Comparison of ENCODE assay signal across 15 cellular contexts in genomic region chr2:71327916-71328315, GRCh38. TPM values are rescaled to one million over a fixed set of nuclear protein-coding genes. Genes with fewer than 3 reads are reported as not detected.
DNase-seq lines count a peak whose midpoint lies in the region; ATAC-seq, FAIRE-seq and TF ChIP-seq lines count a peak whose summit lies in the region.
"Had no signal": no experiment of that assay in that cellular context is flagged by ENCODE, and none has a peak within 500 bp of the region (broad histone marks: within the 10 kb centered on the region; RNA-seq: fewer than 3 reads in every experiment).

No MANE protein-coding gene starts in this region.

- H2AFZ ChIP-seq in HepG2 (ENCODE audit: low read length), result no peak overlapping the region
- H2AFZ ChIP-seq in K562 (ENCODE audit: low read depth, low read length), result peak overlapping the region; percentile 70

- no peak for TF ChIP-seq RAD21 in HepG2 (CRISPR knock-in tag; IDR thresholded peaks at IDR 0.05)
- no peak for TF ChIP-seq RAD21 in K562 (CRISPR knock-in tag; conservative IDR thresholded peaks at IDR 0.05 in 1 of 2, IDR thresholded peaks at IDR 0.05 in 1 of 2)

- POLR2A ChIA-PET in HepG2 (lab: Yijun Ruan, JAX) (no interaction called here), K562 (lab: Yijun Ruan, JAX) (no interaction called here)

- intact Hi-C loops in HepG2 (cut with micrococcal nuclease; ENCODE audit: unreplicated experiment) (no loop called here), right lobe of liver (cut with DNase I) (no loop called here), K562 (cut with micrococcal nuclease) (no loop called here), transverse colon (cut with DNase I; ENCODE audit: low total_unique reads) (no loop called here)

- H3K4me3 ChIP-seq in HepG2 (replicated peaks in 1 of 3; ENCODE audit: insufficient read depth in 1 of 3, low read depth in 2 of 3, low read length in 3 of 3), result no peak overlapping the region
- no peak overlapping the region for H3K4me3 ChIP-seq in right lobe of liver
- no peak overlapping the region for H3K4me3 ChIP-seq in K562
- no peak overlapping the region for H3K4me3 ChIP-seq in transverse colon
- H3K4me3 ChIP-seq: SJSA1 had no signal

- BruUV-seq in HepG2 (replicated peaks; lab: Mats Ljungman, UMichigan), result no TSS peak
- BruUV-seq in K562 (replicated peaks; lab: Mats Ljungman, UMichigan), result no TSS peak

- H3K9ac ChIP-seq in HepG2 (ENCODE audit: insufficient read depth, low read depth, low read length) (no peak overlapping the region), K562 (ENCODE audit: insufficient read depth in 1 of 2, low read depth in 2 of 2, low read length in 2 of 2) (no peak overlapping the region)
- H3K9ac ChIP-seq: KMS-11 had no signal

- peaks cover 7% of the 10 kb centered on the region; the same call in 1 of the 2 replicates for H4K20me1 ChIP-seq in HepG2 (ENCODE audit: insufficient read depth, low read length)
- no peaks in the 10 kb centered on the region for H4K20me1 ChIP-seq in K562 (replicated peaks; ENCODE audit: control insufficient read depth, insufficient read depth, low read length)

- H3K4me2 ChIP-seq in HepG2 (ENCODE audit: low read depth, low read length) (peak overlapping the region; percentile 36), K562 (ENCODE audit: insufficient read depth, low read length) (no peak overlapping the region)
- H3K4me2 ChIP-seq: KMS-11 had no signal

- FAIRE-seq in HepG2 (lab: Jason Lieb, UNC), result no peak
- no peak for FAIRE-seq in K562 (lab: Jason Lieb, UNC)

- TF ChIP-seq CTCF in HepG2 (CRISPR knock-in tag; IDR thresholded peaks at IDR 0.05) (no peak), right lobe of liver (IDR thresholded peaks at IDR 0.05) (no peak), K562 (IDR thresholded peaks at IDR 0.05 in 2 of 3, conservative IDR thresholded peaks at IDR 0.05 in 1 of 3; ENCODE audit: insufficient read depth in 2 of 3, low read depth in 1 of 3, low read length in 3 of 3) (no peak), transverse colon (IDR thresholded peaks at IDR 0.05) (no peak)

- H3K79me2 ChIP-seq in HepG2 (ENCODE audit: insufficient read depth, low read length) (peaks cover 13% of the 10 kb centered on the region), K562 (ENCODE audit: control insufficient read depth, insufficient read depth, low read length) (peaks cover 14% of the 10 kb centered on the region)

- CTCF ChIA-PET in HepG2 (lab: Yijun Ruan, JAX; ENCODE audit: low intra/inter-chr PET ratio, low total read pairs) (no interaction called here), K562 (lab: Yijun Ruan, JAX; ENCODE audit: low intra/inter-chr PET ratio) (no interaction called here)

- H3K36me3 ChIP-seq in HepG2 (replicated peaks in 1 of 2; ENCODE audit: control insufficient read depth in 1 of 2, insufficient read depth in 2 of 2, low read length in 2 of 2) (no peaks in the 10 kb centered on the region), right lobe of liver (no peaks in the 10 kb centered on the region), K562 (ENCODE audit: control insufficient read depth, insufficient read depth, low read length) (no peaks in the 10 kb centered on the region), transverse colon (no peaks in the 10 kb centered on the region)

- H3K27me3 ChIP-seq in HepG2 (ENCODE audit: control insufficient read depth in 1 of 2, insufficient read depth in 2 of 2, low read length in 2 of 2), result peaks cover 0 to 13% of the 10 kb centered on the region in 2 experiments; a peak in 1 of 5 replicates
- no peaks in the 10 kb centered on the region for H3K27me3 ChIP-seq in right lobe of liver
- no peaks in the 10 kb centered on the region for H3K27me3 ChIP-seq in K562 (ENCODE audit: control insufficient read depth in 2 of 2, insufficient read depth in 2 of 2, low read length in 2 of 2)
- H3K27me3 ChIP-seq in transverse colon, result no peaks in the 10 kb centered on the region
- H3K27me3 ChIP-seq: SJSA1 had no signal

- 20% methylated on average over 4 of the region's 4 CpGs for WGBS in HepG2 (ENCODE audit: low lambda C conversion rate)
- WGBS in right lobe of liver (ENCODE audit: insufficient coverage, low coverage, low lambda C conversion rate, missing lambda C conversion rate), result 83% methylated on average over 4 of the region's 4 CpGs
- whole genome bisulfite sequencing in K562 (ENCODE audit: insufficient coverage, low coverage, missing lambda C conversion rate), result 29% methylated on average over 4 of the region's 4 CpGs
- 47 to 48% methylated on average over 4 of the region's 4 CpGs for WGBS in transverse colon (ENCODE audit: low coverage in 1 of 2), 2 donors

- DNase-seq in HepG2 (ENCODE audit: low spot score), result no peak
- DNase-seq in right lobe of liver, result no peak
- no peak for DNase-seq in K562 (ENCODE audit: extremely low read depth in 1 of 4, low spot score in 3 of 4)
- peak; percentile 75 for DNase-seq in islet precursor cell
- peak; percentile 51 for DNase-seq in transverse colon
- no peak for DNase-seq in DMS79 treated with DMSO at 0.1 percent for 48 hours (lab: John Stamatoyannopoulos, UW)
- no peak for DNase-seq in NK-92 (lab: John Stamatoyannopoulos, UW; ENCODE audit: unreplicated experiment)
- DNase-seq: GDM1, NCI-H1417 treated with DMSO at 0.1 percent for 48 hours, NCI-H187 treated with DMSO at 0.1 percent for 48 hours, NCI-H2227 treated with DMSO at 0.1 percent for 48 hours, NCI-H524 had no signal

- ATAC-seq in HepG2 (no peak), right lobe of liver (no peak), K562 (no peak), GM21360 (IDR thresholded peaks at IDR 0.05; ENCODE audit: unreplicated experiment) (no peak)

- H3K9me3 ChIP-seq in HepG2 (ENCODE audit: low read length), result no peaks in the 10 kb centered on the region
- H3K9me3 ChIP-seq in right lobe of liver, result no peaks in the 10 kb centered on the region
- no peaks in the 10 kb centered on the region for H3K9me3 ChIP-seq in K562 (replicated peaks; ENCODE audit: control insufficient read depth, insufficient read depth, low read depth, low read length)
- H3K9me3 ChIP-seq in transverse colon, result no peaks in the 10 kb centered on the region

- TF ChIP-seq EP300 in HepG2 (IDR thresholded peaks at IDR 0.05; ENCODE audit: low read depth in 2 of 2, low read length in 2 of 2), result no peak
- TF ChIP-seq EP300 in HepG2 (CRISPR knock-in tag; IDR thresholded peaks at IDR 0.05; ENCODE audit: borderline replicate concordance), result no peak
- no peak for TF ChIP-seq EP300 in K562 (IDR thresholded peaks at IDR 0.05; ENCODE audit: low read length)
- no peak for TF ChIP-seq EP300 in transverse colon (IDR thresholded peaks at IDR 0.05; ENCODE audit: low read depth)

- in situ Hi-C loops in HepG2 (cut with HindIII; ENCODE audit: extremely low pct_ligation_motif_present, low pct_unique_long_range_greater_than_20kb), result no loop called here
- in situ Hi-C loops in K562 (cut with MboI), result no loop called here
- in situ Hi-C loops in transverse colon (cut with MboI; ENCODE audit: low pct_ligation_motif_present in 1 of 4, low pct_unique_long_range_greater_than_20kb in 1 of 4, low sequenced_read_pairs in 3 of 4), result no loop called here

- H3K4me1 ChIP-seq in HepG2 (ENCODE audit: insufficient read depth, low read length), result peaks cover 22% of the 10 kb centered on the region
- peaks cover 0 to 5% (median 0%) of the 10 kb centered on the region in 4 donors for H3K4me1 ChIP-seq in right lobe of liver
- no peaks in the 10 kb centered on the region for H3K4me1 ChIP-seq in K562 (replicated peaks in 1 of 2; ENCODE audit: control insufficient read depth in 2 of 2, insufficient read depth in 2 of 2, low read length in 2 of 2)
- peaks cover 0 to 4% (median 2%) of the 10 kb centered on the region in 4 donors for H3K4me1 ChIP-seq in transverse colon
- H3K4me1 ChIP-seq: SJSA1 had no signal

- no peaks in the 10 kb centered on the region for H3K9me1 ChIP-seq in K562 (ENCODE audit: control insufficient read depth, insufficient read depth, low read length)

- H3K27ac ChIP-seq in HepG2 (ENCODE audit: extremely low read length, insufficient read depth, low read length) (no peak overlapping the region), right lobe of liver (no peak overlapping the region), K562 (ENCODE audit: extremely low read depth, low read depth, low read length) (no peak overlapping the region), transverse colon (peak overlapping the region in 2 of 4 donors; percentile 20 to 27)
- H3K27ac ChIP-seq: KMS-11, SJSA1 had no signal

- TF ChIP-seq POLR2A in HepG2 (IDR thresholded peaks at IDR 0.05; ENCODE audit: insufficient read depth in 1 of 2, low read depth in 2 of 2, low read length in 2 of 2) (no peak), right lobe of liver (IDR thresholded peaks at IDR 0.05) (no peak), K562 (conservative IDR thresholded peaks at IDR 0.05) (no peak), transverse colon (IDR thresholded peaks at IDR 0.05) (no peak)

RNA-seq across cellular contexts. Expression of gene ZNF638, which starts 3.7 kb away (rescaled TPM):
- total RNA-seq in HepG2 (2016; rRNA removed; fragmentation: Illumina TruSeq; extraction: Trizol), result 133 and 144 TPM in 2 replicates
- 144 and 165 TPM in 2 replicates for total RNA-seq in HepG2 (2016; cell fraction: cytosol; rRNA removed; fragmentation: Illumina TruSeq; extraction: Trizol; ENCODE audit: low read depth)
- 136 and 142 TPM in 2 replicates for total RNA-seq in HepG2 (2016; cell fraction: insoluble cytoplasmic fraction; rRNA removed; fragmentation: Illumina TruSeq; extraction: Trizol)
- 69.6 and 88.9 TPM in 2 replicates for total RNA-seq in HepG2 (2016; cell fraction: membrane; rRNA removed; fragmentation: Illumina TruSeq; extraction: Trizol)
- total RNA-seq in HepG2 (2016; cell fraction: nucleus; rRNA removed; fragmentation: Illumina TruSeq; extraction: Trizol), result 338 and 339 TPM in 2 replicates
- 79.8 and 92.7 TPM in 2 replicates for polyA plus RNA-seq in HepG2 (2011; rRNA removed)
- polyA plus RNA-seq in HepG2 (2011; cell fraction: cytosol; rRNA removed), result 30.4 and 44.2 TPM in 2 replicates
- polyA plus RNA-seq in HepG2 (2011; cell fraction: nucleus; rRNA removed), result 156 and 178 TPM in 2 replicates
- polyA plus RNA-seq in HepG2 (2012), result 94.6 and 110 TPM in 2 replicates
- polyA plus RNA-seq in HepG2 (2016; cell fraction: cytosol; fragmentation: Illumina TruSeq; extraction: Trizol; ENCODE audit: low read depth), result 8.2 and 8.9 TPM in 2 replicates
- polyA plus RNA-seq in HepG2 (2016; cell fraction: insoluble cytoplasmic fraction; fragmentation: Illumina TruSeq; extraction: Trizol; ENCODE audit: low read depth), result 88.5 and 93.4 TPM in 2 replicates
- 13.9 and 16.6 TPM in 2 replicates for polyA plus RNA-seq in HepG2 (2016; cell fraction: membrane; fragmentation: Illumina TruSeq; extraction: Trizol; ENCODE audit: low read depth)
- polyA plus RNA-seq in HepG2 (2016; cell fraction: nucleus; fragmentation: Illumina TruSeq; extraction: Trizol; ENCODE audit: insufficient read depth, low read depth), result 235 and 243 TPM in 2 replicates
- 88.0 and 129 TPM in 2 replicates for polyA minus RNA-seq in HepG2 (2011; rRNA and poly(A)+ RNA removed; ENCODE audit: low replicate concordance)
- 77.1 and 94.9 TPM in 2 replicates for polyA minus RNA-seq in HepG2 (2011; cell fraction: cytosol; rRNA and poly(A)+ RNA removed)
- polyA minus RNA-seq in HepG2 (2011; cell fraction: nucleus; rRNA and poly(A)+ RNA removed), result 881 and 997 TPM in 2 replicates
- total RNA-seq in right lobe of liver, result 10 to 100 TPM; 41.8 to 65.8 (median 61.5) TPM
- total RNA-seq in K562 (2011; cell fraction: chromatin; rRNA removed; ENCODE audit: low replicate concordance), result 174 and 623 TPM in 2 replicates
- total RNA-seq in K562 (2011; cell fraction: nucleolus; rRNA removed), result 72.9 and 101 TPM in 2 replicates
- 171 and 220 TPM in 2 replicates for total RNA-seq in K562 (2011; cell fraction: nucleoplasm; rRNA removed)
- 87.9 and 98.8 TPM in 2 replicates for total RNA-seq in K562 (2014; rRNA removed)
- 155 and 159 TPM in 2 replicates for total RNA-seq in K562 (2014; rRNA removed; fragmentation: Illumina TruSeq; extraction: Trizol)
- 151 and 165 TPM in 2 replicates for total RNA-seq in K562 (2015; rRNA removed; fragmentation: Illumina TruSeq; extraction: Trizol)
- total RNA-seq in K562 (2021), result 73.8 and 79.5 TPM in 2 replicates
- polyA plus RNA-seq in K562 (2011; rRNA removed), result 67.2 and 110 TPM in 2 replicates
- polyA plus RNA-seq in K562 (2011; cell fraction: cytosol; rRNA removed), result 23.5 and 29.3 TPM in 2 replicates
- 130 and 153 TPM in 2 replicates for polyA plus RNA-seq in K562 (2011; cell fraction: nucleus; rRNA removed)
- 78.1 and 79.2 TPM in 2 replicates for polyA plus RNA-seq in K562 (2012)
- 71.8 and 113 TPM in 2 replicates for polyA plus RNA-seq in K562 (2014; fragmentation: Illumina TruSeq; extraction: Trizol)
- 10 to 100 TPM; 53.3 to 57.6 TPM for polyA plus RNA-seq in K562 (2014; fragmentation: Nextera tagmentation; extraction: Ambion mirVana)
- polyA plus RNA-seq in K562 (2014; rRNA removed), result 79.3 and 82.5 TPM in 2 replicates
- polyA minus RNA-seq in K562 (2011; rRNA and poly(A)+ RNA removed), result 305 and 364 TPM in 2 replicates
- 49.1 and 83.5 TPM in 2 replicates for polyA minus RNA-seq in K562 (2011; cell fraction: cytosol; rRNA and poly(A)+ RNA removed)
- polyA minus RNA-seq in K562 (2011; cell fraction: nucleus; rRNA and poly(A)+ RNA removed), result 224 and 279 TPM in 2 replicates
- 100 to 1,000 TPM in 3 of 4 donors, 10 to 100 TPM in 1; 99.9 to 181 (median 142) TPM for total RNA-seq in transverse colon

Comparison
In these comparisons a context has a peak if more than half of its experiments do, and no peak if none do; other contexts are left out.
1. DNase-seq: peak in islet precursor cell (single experiment) and transverse colon (single experiment); none in HepG2 (single experiment), right lobe of liver (0 of 3), K562 (0 of 4), DMS79 treated with DMSO at 0.1 percent for 48 hours (single experiment) and NK-92 (single experiment).